Comparison of ENCODE assay signal across 27 cellular contexts in the genomic region with DNA sequence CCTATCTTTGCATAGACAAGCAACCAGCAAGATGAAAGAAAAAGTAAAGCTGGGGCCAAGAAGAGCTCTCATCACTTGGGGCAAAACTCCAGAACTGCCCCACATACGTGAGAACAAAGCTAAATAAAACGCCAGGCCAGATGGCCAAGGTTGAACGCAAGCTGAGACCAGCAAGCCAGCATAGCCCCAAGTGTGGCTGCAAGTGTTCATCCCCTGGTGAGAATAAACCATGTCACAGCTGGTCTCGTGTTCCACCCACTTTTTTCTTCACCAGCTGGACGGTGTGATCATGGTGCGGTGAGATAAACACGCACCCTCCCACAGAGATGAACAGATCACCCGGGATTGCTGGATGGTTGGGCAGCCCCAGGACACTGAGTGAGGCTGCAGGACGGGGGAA.
DNase-seq lines count a peak whose midpoint lies in the region; FAIRE-seq and TF ChIP-seq lines count a peak whose summit lies in the region.
"Had no signal": no experiment of that assay in that cellular context is flagged by ENCODE, and none has a peak within 500 bp of the region (broad histone marks: within the 10 kb centered on the region; RNA-seq: fewer than 3 reads in every experiment).

No MANE protein-coding gene starts in this region.

- H3K27me3 Mint-ChIP-seq in astrocyte (ENCODE audit: low read depth, unreplicated experiment): peaks cover 31% of the 10 kb centered on the region

- H3K9ac ChIP-seq in astrocyte (ENCODE audit: low read length): no peak overlapping the region
- H3K9ac ChIP-seq: KMS-11 had no signal

- peaks cover 4% of the 10 kb centered on the region for H3K9me3 Mint-ChIP-seq in astrocyte (ENCODE audit: unreplicated experiment)
- H3K9me3 Mint-ChIP-seq: activated CD4-positive, alpha-beta memory T cell treated with anti-CD3 and anti-CD28 coated beads, Interleukin-2, amount 10 ng/mL, durations not matched to agents 7 days and 5 days; GM23338; stimulated activated effector memory CD8-positive, alpha-beta T cell treated with anti-CD3 and anti-CD28 coated beads, Interleukin-12 subunit alpha, Interleukin-12 subunit beta, amount 100 ng/mL, for 72 hours; T-cell had no signal

- H4K20me1 ChIP-seq in astrocyte (ENCODE audit: insufficient read depth, low read length): no peaks in the 10 kb centered on the region

- H3K4me2 ChIP-seq in astrocyte (ENCODE audit: low read length): no peak overlapping the region
- H3K4me2 ChIP-seq: GM23338, KMS-11 had no signal

- no peak overlapping the region for H2AFZ ChIP-seq in astrocyte (ENCODE audit: low read depth, low read length)
- H2AFZ ChIP-seq: GM23338 had no signal

- H3K27me3 ChIP-seq in astrocyte (ENCODE audit: insufficient read depth, low read length): no peaks in the 10 kb centered on the region
- H3K27me3 ChIP-seq: neutrophil, SJSA1 had no signal

- DNase-seq in DMS53 (lab: John Stamatoyannopoulos, UW) (peak; percentile 71), DMS53 treated with DMSO at 0.1 percent for 48 hours (lab: John Stamatoyannopoulos, UW; ENCODE audit: unreplicated experiment) (no peak), NCI-H2171 treated with DMSO at 0.1 percent for 48 hours (lab: John Stamatoyannopoulos, UW) (peak; percentile 60), astrocyte (ENCODE audit: low read depth) (peak; percentile 16), occipital lobe (lab: John Stamatoyannopoulos, UW) (peak; percentile 28), GM10266 (ENCODE audit: extremely low spot score) (no peak), mucosa of gallbladder (ENCODE audit: low spot score) (no peak), cerebellar nuclear complex (lab: John Stamatoyannopoulos, UW) (no peak)
- DNase-seq: activated CD4-positive, alpha-beta memory T cell treated with anti-CD3 and anti-CD28 coated beads, Interleukin-2, amount 10 ng/mL, durations not matched to agents 7 days and 5 days; activated CD4-positive, CD25-positive, alpha-beta regulatory T cell treated with anti-CD3 and anti-CD28 coated beads, Interleukin-2, amount 50 U/mL, for 72 hours; CD4-positive, CD25-positive, alpha-beta regulatory T cell; effector memory CD4-positive, alpha-beta T cell; foreskin melanocyte; left colon; MV-4-11; substantia nigra; T-cell; upper lobe of right lung had no signal

- no peaks in the 10 kb centered on the region for H3K4me1 Mint-ChIP-seq in astrocyte (ENCODE audit: low read depth, unreplicated experiment)
- H3K4me1 Mint-ChIP-seq: activated CD4-positive, alpha-beta memory T cell treated with anti-CD3 and anti-CD28 coated beads, Interleukin-2, amount 10 ng/mL, durations not matched to agents 7 days and 5 days; GM23338; stimulated activated effector memory CD8-positive, alpha-beta T cell treated with anti-CD3 and anti-CD28 coated beads, Interleukin-12 subunit alpha, Interleukin-12 subunit beta, amount 100 ng/mL, for 72 hours; T-cell had no signal

- no peaks in the 10 kb centered on the region for H3K36me3 ChIP-seq in astrocyte (ENCODE audit: insufficient read depth, low read length)
- H3K36me3 ChIP-seq: neutrophil, SJSA1, upper lobe of right lung had no signal

- no peaks in the 10 kb centered on the region for H3K4me1 ChIP-seq in astrocyte (ENCODE audit: insufficient read depth, low read length)
- H3K4me1 ChIP-seq: SJSA1, upper lobe of right lung had no signal

- no peak for TF ChIP-seq CTCF in astrocyte (IDR thresholded peaks at IDR 0.05; ENCODE audit: insufficient read depth, low read depth, low read length)
- TF ChIP-seq CTCF in GM10266 (IDR thresholded peaks at IDR 0.05; ENCODE audit: control insufficient read depth, insufficient read depth, low read depth, missing control alignments): no peak

- H3K9me3 ChIP-seq in astrocyte (ENCODE audit: insufficient read depth, low read depth, low read length): no peaks in the 10 kb centered on the region
- H3K9me3 ChIP-seq: neutrophil, SJSA1, upper lobe of right lung had no signal

- no peak overlapping the region for H3K4me3 ChIP-seq in astrocyte (ENCODE audit: insufficient read depth, low read depth, low read length)
- H3K4me3 ChIP-seq: GM23338, SJSA1, skin epidermis, upper lobe of right lung had no signal

- H3K27ac Mint-ChIP-seq in astrocyte (ENCODE audit: unreplicated experiment): no peak overlapping the region
- H3K27ac Mint-ChIP-seq: activated CD4-positive, alpha-beta memory T cell treated with anti-CD3 and anti-CD28 coated beads, Interleukin-2, amount 10 ng/mL, durations not matched to agents 7 days and 5 days; activated naive CD8-positive, alpha-beta T cell; GM23338; stimulated activated effector memory CD8-positive, alpha-beta T cell treated with anti-CD3 and anti-CD28 coated beads, Interleukin-12 subunit alpha, Interleukin-12 subunit beta, amount 100 ng/mL, for 72 hours; T-cell had no signal

- H3K36me3 Mint-ChIP-seq in astrocyte (ENCODE audit: low read depth, unreplicated experiment): no peaks in the 10 kb centered on the region
- H3K36me3 Mint-ChIP-seq: activated naive CD8-positive, alpha-beta T cell; CD4-positive, CD25-positive, alpha-beta regulatory T cell; stimulated activated effector memory CD8-positive, alpha-beta T cell treated with anti-CD3 and anti-CD28 coated beads, Interleukin-12 subunit alpha, Interleukin-12 subunit beta, amount 100 ng/mL, for 72 hours; T-cell had no signal

- H3K27ac ChIP-seq in astrocyte (ENCODE audit: low read depth, low read length): no peak overlapping the region
- H3K27ac ChIP-seq: 22Rv1, KMS-11, neutrophil, SJSA1, skin epidermis, upper lobe of right lung had no signal

- no peak overlapping the region for H3K4me3 Mint-ChIP-seq in astrocyte (ENCODE audit: unreplicated experiment)
- H3K4me3 Mint-ChIP-seq: activated CD4-positive, alpha-beta memory T cell treated with anti-CD3 and anti-CD28 coated beads, Interleukin-2, amount 10 ng/mL, durations not matched to agents 7 days and 5 days; activated naive CD8-positive, alpha-beta T cell; CD4-positive, CD25-positive, alpha-beta regulatory T cell; GM23338; stimulated activated effector memory CD8-positive, alpha-beta T cell treated with anti-CD3 and anti-CD28 coated beads, Interleukin-12 subunit alpha, Interleukin-12 subunit beta, amount 100 ng/mL, for 72 hours; T-cell had no signal

- H3K79me2 ChIP-seq in astrocyte (ENCODE audit: insufficient read depth, low read length): no peaks in the 10 kb centered on the region

- FAIRE-seq in astrocyte (lab: Jason Lieb, UNC): no peak
- FAIRE-seq: RCC 7860 had no signal

Comparison
In these comparisons a context has a peak if more than half of its experiments do, and no peak if none do; other contexts are left out.
1. DNase-seq: peak in DMS53 (single experiment), NCI-H2171 treated with DMSO at 0.1 percent for 48 hours (single experiment), astrocyte (single experiment) and occipital lobe (single experiment); none in DMS53 treated with DMSO at 0.1 percent for 48 hours (single experiment), GM10266 (single experiment), mucosa of gallbladder (single experiment) and cerebellar nuclear complex (0 of 2).